Comparison of ENCODE assay signal across 22 cellular contexts in genomic region chr7:157789094-157789493, GRCh38.
"Had no signal": no experiment of that assay in that cellular context is flagged by ENCODE, and none has a peak within 500 bp of the region (broad histone marks: within the 10 kb centered on the region; RNA-seq: fewer than 3 reads in every experiment).

No MANE protein-coding gene starts in this region.

- H3K4me1 ChIP-seq: colonic mucosa, esophagus muscularis mucosa, foreskin keratinocyte, gastroesophageal sphincter, heart left ventricle, left lung, psoas muscle, sigmoid colon, upper lobe of left lung had no signal

- ATAC-seq: foreskin keratinocyte; gastroesophageal sphincter; left cardiac atrium; left lung; naive thymus-derived CD8-positive, alpha-beta T cell; psoas muscle; right cardiac atrium; stimulated activated naive B cell treated with anti-CD40 and anti-IgM and Interleukin-4, amounts not matched to agents 10 μg/mL and 1 μg/mL and 100 μg/mL, for 72 hours had no signal

- H3K4me2 ChIP-seq: hepatocyte had no signal

- DNase-seq: colonic mucosa; effector CD8-positive, alpha-beta T cell; endodermal cell; foreskin keratinocyte; heart left ventricle; left cardiac atrium; left lung; mammary epithelial cell; mesendoderm; psoas muscle; sigmoid colon; stimulated activated CD4-positive, alpha-beta T cell treated with anti-CD3 and anti-CD28 coated beads, Interleukin-4, amount 100 ng/mL, for 4 hours; stimulated activated naive B cell treated with anti-CD40 and anti-IgM and Interleukin-4, amounts not matched to agents 10 μg/mL and 1 μg/mL and 100 μg/mL, for 72 hours; upper lobe of left lung had no signal

- H3K9me3 ChIP-seq: colonic mucosa, esophagus muscularis mucosa, gastroesophageal sphincter, heart left ventricle, left lung, psoas muscle, sigmoid colon, thoracic aorta, upper lobe of left lung had no signal

- H2AFZ ChIP-seq: hepatocyte had no signal

- FAIRE-seq: endothelial cell of umbilical vein had no signal

- H3K4me3 ChIP-seq: colonic mucosa, esophagus muscularis mucosa, gastroesophageal sphincter, heart left ventricle, hepatocyte, left lung, psoas muscle, sigmoid colon, thoracic aorta, tibial nerve, upper lobe of left lung had no signal

- H3K79me2 ChIP-seq: hepatocyte had no signal

- H3K27me3 ChIP-seq: colonic mucosa, foreskin keratinocyte, hepatocyte, sigmoid colon, tibial nerve, upper lobe of left lung had no signal

- H3K27ac ChIP-seq: colonic mucosa, esophagus muscularis mucosa, foreskin keratinocyte, gastroesophageal sphincter, heart left ventricle, hepatocyte, left lung, psoas muscle, sigmoid colon, thoracic aorta, tibial nerve, upper lobe of left lung had no signal

- H3K36me3 ChIP-seq: colonic mucosa, esophagus muscularis mucosa, gastroesophageal sphincter, heart left ventricle, left lung, sigmoid colon, thoracic aorta, tibial nerve, upper lobe of left lung had no signal
